1 cellular context compared by ENCODE assay signal in genomic region chr10:61063035-61063434, GRCh38.
TF ChIP-seq lines count a peak whose summit lies in the region.

No MANE protein-coding gene starts in this region.

TF ChIP-seq in HepG2, 621 proteins besides CTCF, POLR2A, EP300 and RAD21 (continued from another document and continues in another):
- no peak for TF ChIP-seq NFAT5 (CRISPR knock-in tag; IDR thresholded peaks at IDR 0.05)
- no peak for TF ChIP-seq ZNF274 (CRISPR knock-in tag; IDR thresholded peaks at IDR 0.05)
- TF ChIP-seq NFE2L2 (IDR thresholded peaks at IDR 0.05; ENCODE audit: low read length): peak; percentile 94
- no peak for TF ChIP-seq POLR2AphosphoS2 (IDR thresholded peaks at IDR 0.05; ENCODE audit: low read depth, low read length)
- no peak for TF ChIP-seq SOX6 (IDR thresholded peaks at IDR 0.05)
- TF ChIP-seq SOX6 (CRISPR knock-in tag; IDR thresholded peaks at IDR 0.05): peak; percentile 94
- TF ChIP-seq SRSF1 (optimal IDR thresholded peaks at IDR 0.05; ENCODE audit: low read depth, low read length): no peak
- TF ChIP-seq ZNF276 (CRISPR knock-in tag; IDR thresholded peaks at IDR 0.05; ENCODE audit: low read depth): no peak
- TF ChIP-seq NFYB (CRISPR knock-in tag; IDR thresholded peaks at IDR 0.05): no peak
- peak; percentile 77 for TF ChIP-seq DPF2 (CRISPR knock-in tag; IDR thresholded peaks at IDR 0.05; ENCODE audit: borderline replicate concordance, low read depth)
- TF ChIP-seq PITX1 (CRISPR knock-in tag; IDR thresholded peaks at IDR 0.05): peak; percentile 93
- TF ChIP-seq NFE2L1 (CRISPR knock-in tag; IDR thresholded peaks at IDR 0.05; ENCODE audit: borderline replicate concordance): no peak
- TF ChIP-seq RFX3 (CRISPR knock-in tag; IDR thresholded peaks at IDR 0.05): 0 out of 2 replicates have a peak, but pooled peaks have one; percentile 27
- no peak for TF ChIP-seq AGO1 (IDR thresholded peaks at IDR 0.05; ENCODE audit: low read depth, low read length, poor library complexity, severe bottlenecking)
- peak; percentile 78 for TF ChIP-seq HNF1A (IDR thresholded peaks at IDR 0.05; ENCODE audit: low read depth)
- TF ChIP-seq HNF1A (CRISPR knock-in tag; IDR thresholded peaks at IDR 0.05; ENCODE audit: borderline replicate concordance): peak; percentile 82; the same call in 1 of the 2 replicates
- TF ChIP-seq KDM6A (CRISPR knock-in tag; IDR thresholded peaks at IDR 0.05; ENCODE audit: low read depth): peak; percentile 66; the same call in 1 of the 2 replicates
- peak; percentile 13; the same call in 1 of the 2 replicates for TF ChIP-seq ZNF652 (CRISPR knock-in tag; IDR thresholded peaks at IDR 0.05; ENCODE audit: borderline replicate concordance, low read depth)
- TF ChIP-seq ZNF580 (CRISPR knock-in tag; IDR thresholded peaks at IDR 0.05; ENCODE audit: borderline replicate concordance, low read depth): no peak
- TF ChIP-seq RERE (CRISPR knock-in tag; IDR thresholded peaks at IDR 0.05; ENCODE audit: low read depth): peak; percentile 90
- peak; percentile 95 for TF ChIP-seq HMG20A (CRISPR knock-in tag; IDR thresholded peaks at IDR 0.05; ENCODE audit: borderline replicate concordance)
- no peak for TF ChIP-seq ZNF3 (CRISPR knock-in tag; IDR thresholded peaks at IDR 0.05)
- no peak for TF ChIP-seq ZNF83 (CRISPR knock-in tag; IDR thresholded peaks at IDR 0.05; ENCODE audit: borderline replicate concordance)
- no peak for TF ChIP-seq CENPBD1 (CRISPR knock-in tag; IDR thresholded peaks at IDR 0.05; ENCODE audit: borderline replicate concordance, low read depth)
- TF ChIP-seq ZNF468 (CRISPR knock-in tag; IDR thresholded peaks at IDR 0.05): no peak
- no peak for TF ChIP-seq RELA (CRISPR knock-in tag; IDR thresholded peaks at IDR 0.05)
- no peak for TF ChIP-seq ZNF703 (CRISPR knock-in tag; IDR thresholded peaks at IDR 0.05; ENCODE audit: borderline replicate concordance)
- peak; percentile 46; the same call in 1 of the 2 replicates for TF ChIP-seq TFE3 (CRISPR knock-in tag; IDR thresholded peaks at IDR 0.05)
- TF ChIP-seq ZNF549 (CRISPR knock-in tag; IDR thresholded peaks at IDR 0.05): 0 out of 2 replicates have a peak, but pooled peaks have one; percentile 18
- no peak for TF ChIP-seq ZNF781 (CRISPR knock-in tag; IDR thresholded peaks at IDR 0.05; ENCODE audit: borderline replicate concordance, not compliant biosample characterization)
- no peak for TF ChIP-seq ZNF775 (CRISPR knock-in tag; IDR thresholded peaks at IDR 0.05; ENCODE audit: borderline replicate concordance)
- TF ChIP-seq MAFK (conservative IDR thresholded peaks at IDR 0.05 in 1 of 2, IDR thresholded peaks at IDR 0.05 in 1 of 2; ENCODE audit: low read length in 2 of 2): peak; percentile 42 to 60; a peak in 2 of 4 replicates
- no peak for TF ChIP-seq NAIF1 (CRISPR knock-in tag; IDR thresholded peaks at IDR 0.05; ENCODE audit: borderline replicate concordance)
- no peak for TF ChIP-seq KLF15 (CRISPR knock-in tag; IDR thresholded peaks at IDR 0.05; ENCODE audit: borderline replicate concordance)
- TF ChIP-seq NFE2 (CRISPR knock-in tag; IDR thresholded peaks at IDR 0.05): peak; percentile 84
- no peak for TF ChIP-seq SP5 (CRISPR knock-in tag; IDR thresholded peaks at IDR 0.05; ENCODE audit: borderline replicate concordance, low read depth)
- no peak for TF ChIP-seq ELF1 (CRISPR knock-in tag; IDR thresholded peaks at IDR 0.05)
- TF ChIP-seq ZNF354B (CRISPR knock-in tag; IDR thresholded peaks at IDR 0.05): no peak
- no peak for TF ChIP-seq MTERF4 (CRISPR knock-in tag; IDR thresholded peaks at IDR 0.05)
- TF ChIP-seq ZC3H4 (CRISPR knock-in tag; IDR thresholded peaks at IDR 0.05; ENCODE audit: borderline replicate concordance): no peak
- TF ChIP-seq YY1 (IDR thresholded peaks at IDR 0.05; ENCODE audit: insufficient read depth, insufficient replicate concordance, low read depth, low read length): no peak
- TF ChIP-seq ZNF543 (CRISPR knock-in tag; IDR thresholded peaks at IDR 0.05): no peak
- TF ChIP-seq PCBP2 (optimal IDR thresholded peaks at IDR 0.05; ENCODE audit: low read depth, low read length, poor library complexity, severe bottlenecking): no peak
- peak; percentile 97 for TF ChIP-seq FOXJ3 (CRISPR knock-in tag; IDR thresholded peaks at IDR 0.05; ENCODE audit: borderline replicate concordance)
- TF ChIP-seq SMAD9 (CRISPR knock-in tag; IDR thresholded peaks at IDR 0.05): no peak
- TF ChIP-seq PHF20 (CRISPR knock-in tag; IDR thresholded peaks at IDR 0.05): no peak
